ENCODE assay signal across 31 cellular contexts in genomic region chr7:4944939-4945338, GRCh38. TPM values are rescaled to one million over a fixed set of nuclear protein-coding genes. Genes with fewer than 3 reads are reported as not detected.
"Had no signal": no experiment of that assay in that cellular context is flagged by ENCODE, and none has a peak within 500 bp of the region (broad histone marks: within the 10 kb centered on the region; RNA-seq: fewer than 3 reads in every experiment).

No MANE protein-coding gene starts in this region.

- H3K4me3 Mint-ChIP-seq: stimulated activated effector memory CD8-positive, alpha-beta T cell treated with anti-CD3 and anti-CD28 coated beads, Interleukin-12 subunit alpha, Interleukin-12 subunit beta, amount 100 ng/mL, for 72 hours; stimulated activated memory B cell treated with anti-CD40 and anti-IgM and Interleukin-4, amounts not matched to agents 10 μg/mL and 1 μg/mL and 100 μg/mL, for 72 hours; stimulated activated naive B cell treated with anti-CD40 and anti-IgM and Interleukin-4, amounts not matched to agents 10 μg/mL and 1 μg/mL and 100 μg/mL, for 72 hours; stimulated activated naive CD8-positive, alpha-beta T cell treated with anti-CD3 and anti-CD28 coated beads, Interleukin-15, amount 100 ng/mL, for 72 hours; stimulated activated naive CD8-positive, alpha-beta T cell treated with anti-CD3 and anti-CD28 coated beads, Interleukin-15, Interleukin-2, amounts not matched to agents 100 ng/mL and 50 ng/mL, for 24 hours; type B pancreatic cell had no signal

- H3K27ac Mint-ChIP-seq: stimulated activated effector memory CD8-positive, alpha-beta T cell treated with anti-CD3 and anti-CD28 coated beads, Interleukin-12 subunit alpha, Interleukin-12 subunit beta, amount 100 ng/mL, for 72 hours; stimulated activated memory B cell treated with anti-CD40 and anti-IgM and Interleukin-4, amounts not matched to agents 10 μg/mL and 1 μg/mL and 100 μg/mL, for 72 hours; stimulated activated naive B cell treated with anti-CD40 and anti-IgM and Interleukin-4, amounts not matched to agents 10 μg/mL and 1 μg/mL and 100 μg/mL, for 72 hours; stimulated activated naive CD8-positive, alpha-beta T cell treated with anti-CD3 and anti-CD28 coated beads, Interleukin-15, amount 100 ng/mL, for 72 hours; stimulated activated naive CD8-positive, alpha-beta T cell treated with anti-CD3 and anti-CD28 coated beads, Interleukin-15, Interleukin-2, amounts not matched to agents 100 ng/mL and 50 ng/mL, for 24 hours; type B pancreatic cell had no signal

- DNase-seq: stimulated activated CD4-positive, alpha-beta T cell treated with anti-CD3 and anti-CD28 coated beads, Interleukin-2, amount 100 ng/mL, for 48 hours; stimulated activated CD4-positive, alpha-beta T cell treated with anti-CD3 and anti-CD28 coated beads, Interleukin-4, amount 100 ng/mL, for 1 hour; stimulated activated CD4-positive, alpha-beta T cell treated with anti-CD3 and anti-CD28 coated beads, Interleukin-4, amount 100 ng/mL, for 24 hours; stimulated activated CD4-positive, alpha-beta T cell treated with anti-CD3 and anti-CD28 coated beads, Interleukin-4, amount 100 ng/mL, for 4 hours; stimulated activated CD8-positive, alpha-beta memory T cell treated with anti-CD3 and anti-CD28 coated beads, Interleukin-4, amount 100 ng/mL, for 48 hours; stimulated activated naive B cell treated with anti-CD40 and anti-IgM and Interleukin-4, amounts not matched to agents 10 μg/mL and 1 μg/mL and 100 μg/mL, for 72 hours; stimulated activated naive CD4-positive, alpha-beta T cell; stimulated activated naive CD4-positive, alpha-beta T cell treated with Interleukin-2 at 50 U/mL for 16 hours; stimulated activated naive CD8-positive, alpha-beta T cell treated with anti-CD3 and anti-CD28 coated beads, Interleukin-15, amount 100 ng/mL, for 72 hours; stimulated activated naive CD8-positive, alpha-beta T cell treated with anti-CD3 and anti-CD28 coated beads, Interleukin-15, Interleukin-2, amounts not matched to agents 100 U/mL and 50 U/mL, for 24 hours; stomach; substantia nigra; testis; thyroid gland; tibial artery; transverse colon; trophoblast cell; upper lobe of left lung; upper lobe of right lung; uterus had no signal

- H3K4me1 ChIP-seq: stomach, suprapubic skin, thyroid gland, tibial artery, transverse colon, upper lobe of left lung, upper lobe of right lung, uterus, vagina had no signal

- H3K9me3 Mint-ChIP-seq: stimulated activated effector memory CD8-positive, alpha-beta T cell treated with anti-CD3 and anti-CD28 coated beads, Interleukin-12 subunit alpha, Interleukin-12 subunit beta, amount 100 ng/mL, for 72 hours; stimulated activated naive CD8-positive, alpha-beta T cell treated with anti-CD3 and anti-CD28 coated beads, Interleukin-15, amount 100 ng/mL, for 72 hours; stimulated activated naive CD8-positive, alpha-beta T cell treated with anti-CD3 and anti-CD28 coated beads, Interleukin-15, Interleukin-2, amounts not matched to agents 100 ng/mL and 50 ng/mL, for 24 hours; type B pancreatic cell had no signal

- H3K36me3 Mint-ChIP-seq: stimulated activated effector memory CD8-positive, alpha-beta T cell treated with anti-CD3 and anti-CD28 coated beads, Interleukin-12 subunit alpha, Interleukin-12 subunit beta, amount 100 ng/mL, for 72 hours; stimulated activated memory B cell treated with anti-CD40 and anti-IgM and Interleukin-4, amounts not matched to agents 10 μg/mL and 1 μg/mL and 100 μg/mL, for 72 hours; stimulated activated naive B cell treated with anti-CD40 and anti-IgM and Interleukin-4, amounts not matched to agents 10 μg/mL and 1 μg/mL and 100 μg/mL, for 72 hours; type B pancreatic cell had no signal

- H3K4me1 Mint-ChIP-seq: stimulated activated effector memory CD8-positive, alpha-beta T cell treated with anti-CD3 and anti-CD28 coated beads, Interleukin-12 subunit alpha, Interleukin-12 subunit beta, amount 100 ng/mL, for 72 hours; stimulated activated memory B cell treated with anti-CD40 and anti-IgM and Interleukin-4, amounts not matched to agents 10 μg/mL and 1 μg/mL and 100 μg/mL, for 72 hours; stimulated activated naive B cell treated with anti-CD40 and anti-IgM and Interleukin-4, amounts not matched to agents 10 μg/mL and 1 μg/mL and 100 μg/mL, for 72 hours; stimulated activated naive CD8-positive, alpha-beta T cell treated with anti-CD3 and anti-CD28 coated beads, Interleukin-15, amount 100 ng/mL, for 72 hours had no signal

- H3K36me3 ChIP-seq: stomach, suprapubic skin, thoracic aorta, thyroid gland, tibial artery, tibial nerve, transverse colon, upper lobe of left lung, upper lobe of right lung, uterus, vagina had no signal

- H3K27ac ChIP-seq: stomach, suprapubic skin, testis, thoracic aorta, thyroid gland, tibial artery, tibial nerve, transverse colon, upper lobe of left lung, upper lobe of right lung, uterus, vagina had no signal

- ATAC-seq: stimulated activated effector memory CD8-positive, alpha-beta T cell treated with anti-CD3 and anti-CD28 coated beads, Interleukin-12 subunit alpha, Interleukin-12 subunit beta, amount 100 ng/mL, for 72 hours; stimulated activated memory B cell treated with anti-CD40 and anti-IgM and Interleukin-4, amounts not matched to agents 10 μg/mL and 1 μg/mL and 100 μg/mL, for 72 hours; stimulated activated naive B cell treated with anti-CD40 and anti-IgM and Interleukin-4, amounts not matched to agents 10 μg/mL and 1 μg/mL and 100 μg/mL, for 72 hours; stimulated activated naive CD8-positive, alpha-beta T cell treated with anti-CD3 and anti-CD28 coated beads, Interleukin-15, amount 100 ng/mL, for 72 hours; stimulated activated naive CD8-positive, alpha-beta T cell treated with anti-CD3 and anti-CD28 coated beads, Interleukin-15, Interleukin-2, amounts not matched to agents 100 U/mL and 50 U/mL, for 24 hours; upper lobe of right lung had no signal

- H3K4me3 ChIP-seq: stomach, suprapubic skin, testis, thoracic aorta, thyroid gland, tibial artery, tibial nerve, transverse colon, upper lobe of left lung, upper lobe of right lung, uterus, vagina had no signal

- H3K9me3 ChIP-seq: suprapubic skin, testis, thoracic aorta, thyroid gland, transverse colon, uterus, vagina had no signal

- H3K27me3 ChIP-seq: testis, thyroid gland, tibial nerve, transverse colon, upper lobe of left lung, upper lobe of right lung, uterus, vagina had no signal

RNA-seq across cellular contexts. Expression of gene MMD2, which starts 14.0 kb away (rescaled TPM):
- total RNA-seq: stomach, subcutaneous adipose tissue, suprapubic skin, thoracic aorta, transverse colon, upper lobe of left lung, upper lobe of right lung, ureter, uterus, vagina had no signal
- polyA plus RNA-seq: stomach, urinary bladder had no signal
